In the genomic region with DNA sequence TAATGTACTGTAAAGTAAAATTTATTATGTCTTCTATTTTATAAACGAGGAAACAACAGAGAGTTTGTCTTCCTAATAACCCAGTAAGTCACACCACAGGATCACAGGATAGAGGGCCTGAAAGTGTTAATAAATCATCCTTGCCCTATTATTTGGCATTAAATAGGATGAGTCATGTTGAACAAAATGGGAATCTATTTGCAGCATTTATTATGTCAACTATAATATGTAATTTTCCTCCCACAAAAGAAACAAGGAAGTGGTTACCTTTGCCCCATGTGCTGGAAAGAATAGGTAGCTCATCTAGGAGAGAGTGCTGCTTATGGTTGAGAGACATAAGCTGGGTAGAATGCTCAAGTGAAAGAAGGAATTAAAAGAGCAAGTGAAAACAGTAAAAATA, we compare ENCODE assay signal across 23 cellular contexts.
DNase-seq lines count a peak whose midpoint lies in the region; ATAC-seq and TF ChIP-seq lines count a peak whose summit lies in the region.
"Had no signal": no experiment of that assay in that cellular context is flagged by ENCODE, and none has a peak within 500 bp of the region (broad histone marks: within the 10 kb centered on the region; RNA-seq: fewer than 3 reads in every experiment).

No MANE protein-coding gene starts in this region.

- H4K20me1 ChIP-seq in PC-3 (ENCODE audit: low read length): no peaks in the 10 kb centered on the region
- H4K20me1 ChIP-seq in MM.1S (ENCODE audit: insufficient read depth, low read length): no peaks in the 10 kb centered on the region

- H3K9me2 ChIP-seq in PC-3 (replicated peaks; ENCODE audit: low read length) (no peaks in the 10 kb centered on the region), MM.1S (replicated peaks; ENCODE audit: insufficient read depth, low read length) (no peaks in the 10 kb centered on the region)

- H3K9me3 Mint-ChIP-seq in Calu3 (ENCODE audit: low read depth, unreplicated experiment): no peaks in the 10 kb centered on the region
- H3K9me3 Mint-ChIP-seq: activated CD4-positive, alpha-beta T cell treated with anti-CD3 and anti-CD28 coated beads, Interleukin-2, amount 10 ng/mL, durations not matched to agents 7 days and 5 days; endodermal cell; neural crest cell had no signal

- DNase-seq in Calu3 (no peak), PC-3 (peak; percentile 49), left colon (no peak), NCI-H1105 (lab: John Stamatoyannopoulos, UW) (no peak), globus pallidus (ENCODE audit: low spot score) (no peak), MM.1S (no peak)
- peak; percentile 8 for DNase-seq in Jurkat, Clone E6-1 (ENCODE audit: low read depth, low spot score)
- DNase-seq: activated CD4-positive, alpha-beta T cell treated with anti-CD3 and anti-CD28 coated beads, Interleukin-2, amount 10 ng/mL, durations not matched to agents 7 days and 5 days; activated naive CD4-positive, alpha-beta T cell treated with anti-CD3 and anti-CD28 coated beads, Interleukin-2, amount 50 U/mL, for 16 hours; activated T-cell treated with anti-CD3 and anti-CD28 coated beads, Interleukin-2, amount 50 U/mL, for 48 hours; CD4-positive, alpha-beta memory T cell; endodermal cell; Karpas-422; kidney; NCI-H526; right lobe of liver; stimulated activated naive CD8-positive, alpha-beta T cell treated with anti-CD3 and anti-CD28 coated beads, Interleukin-15, Interleukin-2, amounts not matched to agents 100 U/mL and 50 U/mL, for 24 hours; WERI-Rb-1 had no signal

- H3K4me1 ChIP-seq in PC-3 (ENCODE audit: insufficient read depth, low read length) (peaks cover 11% of the 10 kb centered on the region; the same call in 1 of the 2 replicates), MM.1S (ENCODE audit: low read length) (no peaks in the 10 kb centered on the region)
- H3K4me1 ChIP-seq: right lobe of liver had no signal

- H3K9ac ChIP-seq in PC-3 (ENCODE audit: low read length): no peak overlapping the region
- no peak overlapping the region for H3K9ac ChIP-seq in MM.1S (ENCODE audit: low read length)

- no peak overlapping the region for H3K4me3 Mint-ChIP-seq in Calu3 (ENCODE audit: low read depth, unreplicated experiment)
- H3K4me3 Mint-ChIP-seq: activated CD4-positive, alpha-beta T cell treated with anti-CD3 and anti-CD28 coated beads, Interleukin-2, amount 10 ng/mL, durations not matched to agents 7 days and 5 days; CD4-positive, alpha-beta memory T cell; endodermal cell; neural crest cell had no signal

- peaks cover 10% of the 10 kb centered on the region for H3K4me1 Mint-ChIP-seq in Calu3 (ENCODE audit: low read depth, unreplicated experiment)
- H3K4me1 Mint-ChIP-seq: activated CD4-positive, alpha-beta T cell treated with anti-CD3 and anti-CD28 coated beads, Interleukin-2, amount 10 ng/mL, durations not matched to agents 7 days and 5 days; CD4-positive, alpha-beta memory T cell had no signal

- H3K79me2 ChIP-seq in PC-3 (ENCODE audit: low read length) (no peaks in the 10 kb centered on the region), MM.1S (ENCODE audit: low read length) (no peaks in the 10 kb centered on the region)

- H3K36me3 Mint-ChIP-seq in Calu3 (ENCODE audit: insufficient read depth, unreplicated experiment): no peaks in the 10 kb centered on the region
- H3K36me3 Mint-ChIP-seq: CD4-positive, alpha-beta memory T cell had no signal

- H3K36me3 ChIP-seq in PC-3 (ENCODE audit: low read depth, low read length): no peaks in the 10 kb centered on the region
- no peaks in the 10 kb centered on the region for H3K36me3 ChIP-seq in MM.1S (replicated peaks; ENCODE audit: insufficient read depth, low read length)
- H3K36me3 ChIP-seq: cardiac muscle cell, right lobe of liver, thoracic aorta, WERI-Rb-1 had no signal

- H3K4me3 ChIP-seq in Jurkat, Clone E6-1 (ENCODE audit: low read length): no peak overlapping the region
- H3K4me3 ChIP-seq in PC-3 (ENCODE audit: low read length) (no peak overlapping the region), MM.1S (ENCODE audit: low read length) (no peak overlapping the region)
- H3K4me3 ChIP-seq: cardiac muscle cell, GM12878, lung, right lobe of liver, thoracic aorta had no signal

- H3K27me3 ChIP-seq in PC-3 (ENCODE audit: low read length) (no peaks in the 10 kb centered on the region), MM.1S (replicated peaks; ENCODE audit: insufficient read depth, low read length) (no peaks in the 10 kb centered on the region)
- H3K27me3 ChIP-seq: cardiac muscle cell, right lobe of liver had no signal

- intact Hi-C loops in Calu3 (cut with micrococcal nuclease; ENCODE audit: unreplicated experiment) (no loop called here), PC-3 (cut with micrococcal nuclease) (no loop called here), left colon (cut with DNase I, micrococcal nuclease) (no loop called here)

- CTCF ChIA-PET in Calu3 (lab: Charles Lee) (interaction anchor here (0.5 kb wide), 1 partner anchor 181 kb away, joined by 9 read pairs; no protein-coding TSS in a partner anchor), PC-3 (lab: Charles Lee) (no interaction called here)

- no peaks in the 10 kb centered on the region for H3K27me3 Mint-ChIP-seq in Calu3 (ENCODE audit: unreplicated experiment)
- H3K27me3 Mint-ChIP-seq: activated CD4-positive, alpha-beta T cell treated with anti-CD3 and anti-CD28 coated beads, Interleukin-2, amount 10 ng/mL, durations not matched to agents 7 days and 5 days; CD4-positive, alpha-beta memory T cell had no signal

- H3K27ac ChIP-seq in PC-3 (ENCODE audit: low read length): no peak overlapping the region
- no peak overlapping the region for H3K27ac ChIP-seq in MM.1S (ENCODE audit: low read length)
- H3K27ac ChIP-seq: cardiac muscle cell, right lobe of liver, thoracic aorta, WERI-Rb-1 had no signal

- H3K4me2 ChIP-seq in PC-3 (ENCODE audit: low read length): no peak overlapping the region
- no peak overlapping the region for H3K4me2 ChIP-seq in MM.1S (ENCODE audit: low read depth, low read length)

- BruUV-seq in Calu3 (replicated peaks; lab: Mats Ljungman, UMichigan) (no TSS peak), PC-3 (replicated peaks; lab: Mats Ljungman, UMichigan) (no TSS peak)

- no peak for TF ChIP-seq CTCF in Calu3 (IDR thresholded peaks at IDR 0.05; ENCODE audit: unreplicated experiment)
- no peak for TF ChIP-seq CTCF in PC-3 (conservative IDR thresholded peaks at IDR 0.05; ENCODE audit: low read depth, low read length)
- no peak for TF ChIP-seq CTCF in MM.1S (IDR thresholded peaks at IDR 0.05; ENCODE audit: low read length)

- peak; percentile 94 for ATAC-seq in PC-3
- ATAC-seq in left colon: peak; percentile 56
- ATAC-seq: GM12878; right lobe of liver; stimulated activated naive CD8-positive, alpha-beta T cell treated with anti-CD3 and anti-CD28 coated beads, Interleukin-15, Interleukin-2, amounts not matched to agents 100 U/mL and 50 U/mL, for 24 hours had no signal

- H2AFZ ChIP-seq in PC-3 (ENCODE audit: low read length) (no peak overlapping the region), MM.1S (ENCODE audit: low read length) (no peak overlapping the region)

- H3K9me3 ChIP-seq in PC-3 (ENCODE audit: low read length) (no peaks in the 10 kb centered on the region), MM.1S (replicated peaks; ENCODE audit: insufficient read depth, low read length) (no peaks in the 10 kb centered on the region)
- H3K9me3 ChIP-seq: right lobe of liver, thoracic aorta had no signal

- H3K27ac Mint-ChIP-seq in Calu3 (ENCODE audit: unreplicated experiment): peak overlapping the region; percentile 89
- H3K27ac Mint-ChIP-seq: activated CD4-positive, alpha-beta T cell treated with anti-CD3 and anti-CD28 coated beads, Interleukin-2, amount 10 ng/mL, durations not matched to agents 7 days and 5 days; CD4-positive, alpha-beta memory T cell; endodermal cell had no signal

- H3F3A ChIP-seq in PC-3 (ENCODE audit: low read length, unreplicated experiment) (no peaks in the 10 kb centered on the region), MM.1S (ENCODE audit: insufficient read depth, low read length) (no peaks in the 10 kb centered on the region)

- POLR2A ChIA-PET in PC-3 (lab: Charles Lee; ENCODE audit: unreplicated experiment): no interaction called here

Comparison
In these comparisons a context has a peak if more than half of its experiments do, and no peak if none do; other contexts are left out.
1. DNase-seq: peak in Jurkat, Clone E6-1 (single experiment) and PC-3 (single experiment); none in Calu3 (single experiment), left colon (0 of 2), NCI-H1105 (single experiment), globus pallidus (single experiment) and MM.1S (single experiment).